ENCODE assay signal across 8 cellular contexts in the genomic region with DNA sequence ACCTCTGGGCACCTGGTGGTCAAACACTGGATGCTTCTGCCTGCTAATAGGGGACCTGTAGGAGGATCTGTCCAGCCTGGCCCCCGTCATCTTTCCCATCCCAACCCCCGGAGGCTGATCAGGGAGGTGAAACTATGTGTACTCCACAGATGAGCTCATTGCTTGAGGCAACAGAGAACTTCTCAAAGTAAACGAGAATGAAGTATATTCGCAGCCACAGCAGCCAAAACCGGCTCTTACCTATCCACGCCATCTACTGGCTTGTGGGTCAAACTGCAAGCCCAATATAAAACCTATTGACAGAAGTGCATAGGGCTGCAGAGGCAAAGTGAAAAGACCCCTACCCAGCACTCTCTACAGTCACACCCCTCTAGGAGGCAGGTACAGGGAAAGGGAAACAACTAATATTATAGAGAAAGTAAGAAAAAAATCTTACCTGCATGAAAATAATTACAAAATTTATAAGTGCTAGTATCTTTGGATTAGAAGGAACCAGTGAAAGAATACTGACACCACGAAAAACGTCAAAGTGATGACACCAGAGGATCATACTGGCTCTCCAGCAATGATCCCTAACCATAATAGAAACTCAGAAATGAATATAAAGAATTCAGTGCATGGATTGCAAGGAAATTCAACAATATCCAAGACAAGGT.
DNase-seq lines count a peak whose midpoint lies in the region; ATAC-seq and TF ChIP-seq lines count a peak whose summit lies in the region.

No MANE protein-coding gene starts in this region.

- peaks cover 3% of the 10 kb centered on the region for H3K27me3 Mint-ChIP-seq in GM23338 (ENCODE audit: insufficient read depth, low read depth, poor library complexity)
- peaks cover 6% of the 10 kb centered on the region for H3K27me3 Mint-ChIP-seq in nephron (ENCODE audit: low read depth)

- no peaks in the 10 kb centered on the region for H3K79me2 ChIP-seq in GM23338 (replicated peaks; ENCODE audit: insufficient read depth)
- H3K79me2 ChIP-seq in OCI-LY7 (ENCODE audit: insufficient read depth, low read depth, low read length), result no peaks in the 10 kb centered on the region

- H3K4me1 Mint-ChIP-seq in GM23338 (peaks cover 10% of the 10 kb centered on the region), nephron (no peaks in the 10 kb centered on the region)

- H2AFZ ChIP-seq in GM23338 (peak overlapping the region; percentile 19; the same call in 1 of the 2 replicates), OCI-LY7 (ENCODE audit: low read length) (no peak overlapping the region)

- peaks cover 16% of the 10 kb centered on the region for H3K4me1 ChIP-seq in GM23338 (ENCODE audit: insufficient read depth)
- H3K4me1 ChIP-seq in OCI-LY7 (ENCODE audit: insufficient read depth, low read length, poor library complexity, severe bottlenecking), result no peaks in the 10 kb centered on the region

- H3K9me2 ChIP-seq in GM23338 (ENCODE audit: insufficient read depth) (no peaks in the 10 kb centered on the region), OCI-LY7 (ENCODE audit: insufficient read depth, low read length) (no peaks in the 10 kb centered on the region)

- H3K36me3 Mint-ChIP-seq in GM23338 (ENCODE audit: low read depth) (no peaks in the 10 kb centered on the region), nephron (ENCODE audit: low read depth) (no peaks in the 10 kb centered on the region)

- no peak overlapping the region for H3K4me2 ChIP-seq in GM23338
- no peak overlapping the region for H3K4me2 ChIP-seq in OCI-LY7 (ENCODE audit: low read length)

- H3F3A ChIP-seq in GM23338 (replicated peaks; ENCODE audit: low read depth), result no peaks in the 10 kb centered on the region

- no peak overlapping the region for H3K27ac Mint-ChIP-seq in GM23338
- peak overlapping the region in 1 of 3 experiments; percentile 38 for H3K27ac Mint-ChIP-seq in nephron

- no peaks in the 10 kb centered on the region for H3K9me3 ChIP-seq in OCI-LY7 (ENCODE audit: low read length)

- ATAC-seq in GM23338, result peak; percentile 93

- H3K36me3 ChIP-seq in GM23338 (ENCODE audit: insufficient read depth) (no peaks in the 10 kb centered on the region), OCI-LY7 (ENCODE audit: insufficient read depth, low read length) (no peaks in the 10 kb centered on the region)

- POLR2A ChIA-PET in OCI-LY7 (lab: Charles Lee), result interaction anchor here (0.7 kb wide), 1 partner anchor 1411 kb away, joined by 3 read pairs; no protein-coding TSS in a partner anchor

- intact Hi-C loops in OCI-LY7 (cut with micrococcal nuclease; ENCODE audit: unreplicated experiment), result no loop called here

- CTCF ChIA-PET in OCI-LY7 (lab: Charles Lee; ENCODE audit: unreplicated experiment), result no interaction called here

- BruUV-seq in OCI-LY7 (replicated peaks; lab: Mats Ljungman, UMichigan), result no TSS peak

- H3K4me3 Mint-ChIP-seq in GM23338, result no peak overlapping the region
- H3K4me3 Mint-ChIP-seq in nephron, result no peak overlapping the region

- DNase-seq in activated CD4-positive, alpha-beta T cell treated with anti-CD3 and anti-CD28 coated beads for 48 hours, result peak; percentile 19
- DNase-seq in activated CD4-positive, alpha-beta T cell treated with anti-CD3 and anti-CD28 coated beads, Interleukin-2, amount 50 U/mL, for 1 hour, result no peak
- peak; percentile 88 for DNase-seq in GM23338 (ENCODE audit: low spot score)
- peak; percentile 19 for DNase-seq in HuH-7 (ENCODE audit: low spot score)
- DNase-seq in OCI-LY7 (ENCODE audit: low spot score), result peak; percentile 59
- DNase-seq in dermis blood vessel endothelial cell, result peak; percentile 35
- no peak for DNase-seq in NCI-H128 (lab: John Stamatoyannopoulos, UW; ENCODE audit: unreplicated experiment)

- H3K27ac ChIP-seq in GM23338 (ENCODE audit: low read depth) (no peak overlapping the region), OCI-LY7 (ENCODE audit: low read depth, low read length, poor library complexity, severe bottlenecking) (no peak overlapping the region)

- H3K9me3 Mint-ChIP-seq in GM23338 (no peaks in the 10 kb centered on the region; the same call in 2 of the 3 replicates), nephron (no peaks in the 10 kb centered on the region)

- H3K27me3 ChIP-seq in GM23338 (ENCODE audit: insufficient read depth), result no peaks in the 10 kb centered on the region

- H3K4me3 ChIP-seq in GM23338, result no peak overlapping the region
- no peak overlapping the region for H3K4me3 ChIP-seq in OCI-LY7 (ENCODE audit: low read depth, low read length, poor library complexity, severe bottlenecking)

- H4K20me1 ChIP-seq in GM23338 (replicated peaks; ENCODE audit: insufficient read depth), result no peaks in the 10 kb centered on the region
- H4K20me1 ChIP-seq in OCI-LY7 (ENCODE audit: insufficient read depth, low read length), result no peaks in the 10 kb centered on the region

- peak; percentile 85 to 90 for TF ChIP-seq CTCF in GM23338 (conservative IDR thresholded peaks at IDR 0.05; ENCODE audit: low read depth in 2 of 2)
- peak; percentile 83 for TF ChIP-seq CTCF in OCI-LY7 (conservative IDR thresholded peaks at IDR 0.05; ENCODE audit: low read length)
- TF ChIP-seq CTCF in nephron (IDR thresholded peaks at IDR 0.05; ENCODE audit: unreplicated experiment in 3 of 3), result peak; percentile 69 to 73 (median 71)

TF ChIP-seq in GM23338, 12 proteins besides CTCF, POLR2A, EP300 and RAD21 (continues in another document):
- TF ChIP-seq ZNF331 (CRISPR knock-in tag; IDR thresholded peaks at IDR 0.05; ENCODE audit: low read depth) (no peak), JUNB (IDR thresholded peaks at IDR 0.05; ENCODE audit: unreplicated experiment) (no peak), ZNF114 (CRISPR knock-in tag; IDR thresholded peaks at IDR 0.05) (no peak), CREB1 (CRISPR knock-in tag; IDR thresholded peaks at IDR 0.05; ENCODE audit: low read depth) (no peak), ETS1 (IDR thresholded peaks at IDR 0.05) (no peak), ZNF462 (CRISPR knock-in tag; IDR thresholded peaks at IDR 0.05) (no peak)

Comparison
In these comparisons a context has a peak if more than half of its experiments do, and no peak if none do; other contexts are left out.
1. DNase-seq: peak in activated CD4-positive, alpha-beta T cell treated with anti-CD3 and anti-CD28 coated beads for 48 hours (single experiment), GM23338 (single experiment), HuH-7 (single experiment), OCI-LY7 (single experiment) and dermis blood vessel endothelial cell (single experiment); none in activated CD4-positive, alpha-beta T cell treated with anti-CD3 and anti-CD28 coated beads, Interleukin-2, amount 50 U/mL, for 1 hour (single experiment) and NCI-H128 (single experiment).
2. Peak in every context shown above with its lines, with median percentiles within 50 percentile points of each other: CTCF ChIP-seq.